10 cellular contexts compared by ENCODE assay signal in the genomic region with DNA sequence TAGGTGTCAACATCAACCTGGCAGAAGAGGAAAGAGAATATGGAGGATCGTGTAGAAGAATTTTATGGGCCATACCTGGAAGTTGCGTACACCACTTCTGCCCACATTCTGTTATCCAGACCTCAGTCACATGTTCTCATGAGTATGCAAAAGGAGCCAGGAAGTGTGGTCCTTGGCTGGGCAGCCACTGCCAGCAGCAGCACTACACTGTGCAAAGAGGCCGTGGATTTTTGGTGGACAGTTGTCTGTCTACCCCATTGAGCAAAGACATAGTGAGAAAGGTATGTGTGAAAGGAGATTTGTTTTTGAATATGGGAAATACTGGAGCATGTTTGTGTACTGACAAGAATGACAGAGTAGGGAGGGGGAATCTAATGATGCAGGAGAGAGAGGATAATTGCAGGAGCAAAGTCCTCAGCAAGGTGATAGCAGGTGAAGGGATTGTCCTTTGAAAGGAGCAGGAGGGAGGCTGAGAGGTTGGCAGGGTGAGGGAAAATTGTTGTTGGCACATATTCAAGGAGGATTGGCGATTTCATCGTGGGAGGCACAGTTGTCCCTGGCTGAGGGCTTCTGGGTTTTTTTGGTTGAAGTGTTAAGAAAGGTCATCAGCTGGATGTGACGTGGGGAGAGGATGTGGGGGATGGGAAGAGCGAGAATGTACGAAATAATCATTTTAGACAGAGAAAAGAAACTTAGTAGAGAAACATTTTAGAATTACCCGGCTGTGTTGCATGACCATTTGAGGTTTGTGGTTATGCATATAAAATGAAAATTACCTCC.
DNase-seq lines count a peak whose midpoint lies in the region; ATAC-seq and TF ChIP-seq lines count a peak whose summit lies in the region.
"Had no signal": no experiment of that assay in that cellular context is flagged by ENCODE, and none has a peak within 500 bp of the region (broad histone marks: within the 10 kb centered on the region; RNA-seq: fewer than 3 reads in every experiment).

No MANE protein-coding gene starts in this region.

- H3K27ac ChIP-seq in IMR-90 (ENCODE audit: insufficient read depth, low read length) (no peak overlapping the region), OCI-LY3 (ENCODE audit: low read length) (no peak overlapping the region)

- no peak overlapping the region for H4K5ac ChIP-seq in IMR-90 (ENCODE audit: low read depth, low read length)

- peaks cover 6% of the 10 kb centered on the region; the same call in 1 of the 2 replicates for H3K9me1 ChIP-seq in IMR-90 (ENCODE audit: insufficient read depth, low read length)

- H3K36me3 ChIP-seq in IMR-90 (ENCODE audit: control insufficient read depth, insufficient read depth, low read length) (no peaks in the 10 kb centered on the region), OCI-LY3 (replicated peaks; ENCODE audit: low read depth, low read length) (no peaks in the 10 kb centered on the region)

- DNase-seq in IMR-90 (no peak), mucosa of gallbladder (ENCODE audit: low spot score) (peak; percentile 51), NCI-H82 (lab: John Stamatoyannopoulos, UW) (no peak), Kasumi-1 (lab: John Stamatoyannopoulos, UW) (no peak)
- no peak for DNase-seq in activated CD4-positive, CD25-positive, alpha-beta regulatory T cell (lab: John Stamatoyannopoulos, UW)
- DNase-seq: CD4-positive, CD25-positive, alpha-beta regulatory T cell; nucleus accumbens had no signal

- no peak overlapping the region for H2BK15ac ChIP-seq in IMR-90 (ENCODE audit: low read depth, low read length)

- peaks cover 2% of the 10 kb centered on the region; the same call in 1 of the 2 replicates for H3K4me1 ChIP-seq in IMR-90 (ENCODE audit: control insufficient read depth, insufficient read depth, low read length)
- peaks cover 6% of the 10 kb centered on the region; the same call in 1 of the 2 replicates for H3K4me1 ChIP-seq in OCI-LY3 (ENCODE audit: low read length)

- no peak overlapping the region for H3K4ac ChIP-seq in IMR-90 (ENCODE audit: low read depth, low read length)

- H2BK5ac ChIP-seq in IMR-90 (ENCODE audit: low read depth, low read length, poor library complexity, severe bottlenecking), result no peak overlapping the region

- H4K20me1 ChIP-seq in IMR-90 (ENCODE audit: insufficient read depth, low read length) (no peaks in the 10 kb centered on the region), OCI-LY3 (ENCODE audit: insufficient read depth, low read length) (no peaks in the 10 kb centered on the region)

- H3K4me2 ChIP-seq in IMR-90 (ENCODE audit: low read depth, low read length) (peak overlapping the region; percentile 6), OCI-LY3 (ENCODE audit: low read length) (peak overlapping the region; percentile 17; the same call in 1 of the 2 replicates)

- no peaks in the 10 kb centered on the region for H3K79me1 ChIP-seq in IMR-90 (ENCODE audit: low read depth in 1 of 2, low read length in 2 of 2)

- TF ChIP-seq POLR2A in IMR-90 (IDR thresholded peaks at IDR 0.05; ENCODE audit: low read depth, low read length) (no peak), GM18505 (IDR thresholded peaks at IDR 0.05; ENCODE audit: borderline replicate concordance, extremely low read depth, insufficient read depth, insufficient read length) (no peak)

- peak overlapping the region; percentile 10 for H2AK9ac ChIP-seq in IMR-90 (replicated peaks; ENCODE audit: low read depth, low read length, poor library complexity)

- no peak for TF ChIP-seq RAD21 in IMR-90 (IDR thresholded peaks at IDR 0.05; ENCODE audit: low read length)

- H3K18ac ChIP-seq in IMR-90 (ENCODE audit: low read depth, low read length), result no peak overlapping the region

- peak overlapping the region; percentile 26 for H2AFZ ChIP-seq in IMR-90 (replicated peaks; ENCODE audit: low read length, poor library complexity)
- no peak overlapping the region for H2AFZ ChIP-seq in OCI-LY3 (ENCODE audit: low read depth, low read length)

- H2BK20ac ChIP-seq in IMR-90 (ENCODE audit: low read depth, low read length), result no peak overlapping the region

- no peak overlapping the region for H2BK120ac ChIP-seq in IMR-90 (ENCODE audit: low read depth, low read length)

- CTCF ChIA-PET in IMR-90 (lab: Yijun Ruan, JAX), result no interaction called here

- 51% methylated on average over 4 of the region's 9 CpGs; no CpG with 5 or more reads in 1 of the 2 experiments for WGBS in IMR-90 (ENCODE audit: extremely low coverage in 2 of 2, insufficient read length in 1 of 2), 2 experiments

- in situ Hi-C loops in IMR-90 (cut with MboI; ENCODE audit: low sequenced_read_pairs), result no loop called here

- BruUV-seq in IMR-90 (replicated peaks; lab: Mats Ljungman, UMichigan), result no TSS peak

- TF ChIP-seq CTCF in IMR-90 (conservative IDR thresholded peaks at IDR 0.05; ENCODE audit: low read depth, low read length) (no peak), OCI-LY3 (IDR thresholded peaks at IDR 0.05; ENCODE audit: low read depth, low read length) (no peak)

- H3K9ac ChIP-seq in IMR-90 (ENCODE audit: low read depth, low read length) (no peak overlapping the region), OCI-LY3 (ENCODE audit: low read length) (no peak overlapping the region)

- dilution Hi-C loops in IMR-90 (cut with HindIII; ENCODE audit: low sequenced_read_pairs, unreplicated experiment), result no loop called here

- no peak overlapping the region for H4K8ac ChIP-seq in IMR-90 (ENCODE audit: low read depth in 2 of 2, low read length in 2 of 2)

- no peak overlapping the region for H3K23ac ChIP-seq in IMR-90 (ENCODE audit: low read depth, low read length)

- peak overlapping the region; percentile 11; the same call in 1 of the 2 replicates for H2AK5ac ChIP-seq in IMR-90 (ENCODE audit: low read depth, low read length)

- H3K56ac ChIP-seq in IMR-90 (ENCODE audit: extremely low read depth, insufficient read depth, low read length), result no peak overlapping the region

- no peaks in the 10 kb centered on the region for H3K27me3 ChIP-seq in IMR-90 (ENCODE audit: control insufficient read depth, insufficient read depth, low read length)
- peaks cover 63% of the 10 kb centered on the region for H3K27me3 ChIP-seq in OCI-LY3 (ENCODE audit: low read depth, low read length)

- intact Hi-C loops in IMR-90 (cut with micrococcal nuclease), result loop anchor here (1.0 to 5.0 kb wide), 2 partner anchors 8 to 35 kb away; no protein-coding TSS in a partner anchor

- H3K79me2 ChIP-seq in OCI-LY3 (ENCODE audit: low read length), result no peaks in the 10 kb centered on the region

- H3K4me3 ChIP-seq in IMR-90 (ENCODE audit: insufficient read depth, low read depth, low read length) (no peak overlapping the region), OCI-LY3 (ENCODE audit: low read length) (no peak overlapping the region)

- POLR2A ChIA-PET in IMR-90 (lab: Charles Lee; ENCODE audit: unreplicated experiment), result no interaction called here

- peak; percentile 66 for ATAC-seq in GM19351 (IDR thresholded peaks at IDR 0.05; ENCODE audit: unreplicated experiment)
- 0 out of 2 replicates have a peak, but pooled peaks have one; percentile 32 for ATAC-seq in IMR-90 (ENCODE audit: low read depth)
- no peak for ATAC-seq in GM18505 (IDR thresholded peaks at IDR 0.05; ENCODE audit: unreplicated experiment)

- no peaks in the 10 kb centered on the region for H3K9me3 ChIP-seq in IMR-90 (ENCODE audit: control insufficient read depth, insufficient read depth, low read length)
- H3K9me3 ChIP-seq in OCI-LY3 (ENCODE audit: insufficient read depth, low read length), result no peaks in the 10 kb centered on the region

- 0 out of 2 replicates have a peak overlapping the region, but pooled peaks have one; percentile 5 for H3K14ac ChIP-seq in IMR-90 (replicated peaks; ENCODE audit: low read depth, low read length)

- H4K91ac ChIP-seq in IMR-90 (ENCODE audit: insufficient read depth, low read depth, low read length), result no peak overlapping the region

TF ChIP-seq in IMR-90, 13 proteins besides CTCF, POLR2A, EP300 and RAD21:
- TF ChIP-seq MAFK (IDR thresholded peaks at IDR 0.05; ENCODE audit: low read depth, low read length), result no peak
- TF ChIP-seq, protein P1, sequence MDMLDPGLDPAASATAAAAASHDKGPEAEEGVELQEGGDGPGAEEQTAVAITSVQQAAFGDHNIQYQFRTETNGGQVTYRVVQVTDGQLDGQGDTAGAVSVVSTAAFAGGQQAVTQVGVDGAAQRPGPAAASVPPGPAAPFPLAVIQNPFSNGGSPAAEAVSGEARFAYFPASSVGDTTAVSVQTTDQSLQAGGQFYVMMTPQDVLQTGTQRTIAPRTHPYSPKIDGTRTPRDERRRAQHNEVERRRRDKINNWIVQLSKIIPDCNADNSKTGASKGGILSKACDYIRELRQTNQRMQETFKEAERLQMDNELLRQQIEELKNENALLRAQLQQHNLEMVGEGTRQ (IDR thresholded peaks at IDR 0.05; ENCODE audit: low read depth, low read length), result no peak
- no peak for TF ChIP-seq MXI1 (IDR thresholded peaks at IDR 0.05; ENCODE audit: borderline replicate concordance, low read depth, low read length)
TF ChIP-seq in IMR-90: peak in this region for 0.
